Comparison of ENCODE assay signal across 8 cellular contexts in the genomic region with DNA sequence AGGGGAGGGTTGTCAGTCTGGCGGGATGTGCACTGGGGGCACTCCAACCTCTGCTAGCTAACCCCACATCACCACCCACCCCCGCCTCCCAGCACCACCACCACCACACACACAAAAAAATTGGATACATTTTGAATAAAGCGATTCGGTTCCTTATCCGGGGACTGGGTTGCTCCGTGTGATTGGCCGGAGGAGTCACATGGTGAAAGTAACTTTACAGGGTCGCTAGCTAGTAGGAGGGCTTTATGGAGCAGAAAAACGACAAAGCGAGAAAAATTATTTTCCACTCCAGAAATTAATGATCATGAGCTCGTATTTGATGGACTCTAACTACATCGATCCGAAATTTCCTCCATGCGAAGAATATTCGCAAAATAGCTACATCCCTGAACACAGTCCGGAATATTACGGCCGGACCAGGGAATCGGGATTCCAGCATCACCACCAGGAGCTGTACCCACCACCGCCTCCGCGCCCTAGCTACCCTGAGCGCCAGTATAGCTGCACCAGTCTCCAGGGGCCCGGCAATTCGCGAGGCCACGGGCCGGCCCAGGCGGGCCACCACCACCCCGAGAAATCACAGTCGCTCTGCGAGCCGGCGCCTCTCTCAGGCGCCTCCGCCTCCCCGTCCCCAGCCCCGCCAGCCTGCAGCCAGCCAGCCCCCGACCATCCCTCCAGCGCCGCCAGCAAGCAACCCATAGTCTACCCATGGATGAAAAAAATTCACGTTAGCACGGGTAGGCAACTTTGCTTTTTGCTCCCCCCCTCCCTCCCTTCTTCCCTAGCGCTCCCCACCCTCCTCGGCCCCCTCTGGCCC. TPM values are rescaled to one million over a fixed set of nuclear protein-coding genes. Genes with fewer than 3 reads are reported as not detected.
DNase-seq lines count a peak whose midpoint lies in the region; ATAC-seq lines count a peak whose summit lies in the region.

A gene (plus strand): TSS at position 211 of the 817 bp plus-strand sequence. CDS start 88 bp downstream, at position 299.

- H3K27ac ChIP-seq in iPS-20b (ENCODE audit: low read length) = no peak within 1 kb of the TSS

- peak within 1 kb of the TSS; percentile 41 for H3K27ac Mint-ChIP-seq in activated T-cell treated with anti-CD3 and anti-CD28 coated beads, Interleukin-2, amount 50 U/mL, for 24 hours
- H3K27ac Mint-ChIP-seq in activated CD8-positive, alpha-beta T cell treated with anti-CD3 and anti-CD28 coated beads, Interleukin-2, amount 10 ng/mL, durations not matched to agents 7 days and 5 days = peak within 1 kb of the TSS; percentile 73

- H3K4me3 ChIP-seq in iPS-20b (ENCODE audit: low read length) = peak within 1 kb of the TSS; percentile 24; the same call in 1 of the 2 replicates

- no peaks in the 10 kb centered on the region for H3K36me3 Mint-ChIP-seq in activated T-cell treated with anti-CD3 and anti-CD28 coated beads, Interleukin-2, amount 50 U/mL, for 24 hours (ENCODE audit: low read depth)
- H3K36me3 Mint-ChIP-seq in activated CD8-positive, alpha-beta T cell treated with anti-CD3 and anti-CD28 coated beads, Interleukin-2, amount 10 ng/mL, durations not matched to agents 7 days and 5 days (ENCODE audit: low read depth) = no peaks in the 10 kb centered on the region

- H3K27me3 Mint-ChIP-seq in activated T-cell treated with anti-CD3 and anti-CD28 coated beads, Interleukin-2, amount 50 U/mL, for 24 hours = peaks cover 86% of the 10 kb centered on the region
- H3K27me3 Mint-ChIP-seq in activated CD8-positive, alpha-beta T cell treated with anti-CD3 and anti-CD28 coated beads, Interleukin-2, amount 10 ng/mL, durations not matched to agents 7 days and 5 days (ENCODE audit: low read depth) = peaks cover 82% of the 10 kb centered on the region

- DNase-seq in activated T-cell treated with anti-CD3 and anti-CD28 coated beads, Interleukin-2, amount 50 U/mL, for 24 hours = no peak
- DNase-seq in activated T-cell treated with anti-CD3 and anti-CD28 coated beads for 4 hours (no peak), HCEC 1CT (no peak)
- peak; percentile 51 for DNase-seq in activated CD8-positive, alpha-beta T cell treated with anti-CD3 and anti-CD28 coated beads, Interleukin-2, amount 10 ng/mL, durations not matched to agents 7 days and 5 days
- no peak for DNase-seq in stimulated activated naive CD8-positive, alpha-beta T cell treated with anti-CD3 and anti-CD28 coated beads, Interleukin-15, Interleukin-2, amounts not matched to agents 100 U/mL and 50 U/mL, for 24 hours
- no peak for DNase-seq in stimulated activated CD4-positive, alpha-beta T cell treated with anti-CD3 and anti-CD28 coated beads, Interleukin-4, amount 100 ng/mL, for 1 hour

- POLR2A ChIA-PET in activated CD8-positive, alpha-beta T cell treated with anti-CD3 and anti-CD28 coated beads, Interleukin-2, amount 10 ng/mL, durations not matched to agents 7 days and 5 days (lab: Charles Lee) = interaction anchor here (0.7 kb wide), 1 partner anchor 28 kb away, joined by 3 read pairs; no protein-coding TSS in a partner anchor

- H3K9me3 ChIP-seq in iPS-20b (ENCODE audit: insufficient read depth, low read depth, low read length) = no peaks in the 10 kb centered on the region; the same call in 1 of the 2 replicates

- no peaks in the 10 kb centered on the region for H3K36me3 ChIP-seq in iPS-20b (ENCODE audit: insufficient read depth, low read depth, low read length)

- peaks cover 34% of the 10 kb centered on the region for H3K4me1 Mint-ChIP-seq in activated T-cell treated with anti-CD3 and anti-CD28 coated beads, Interleukin-2, amount 50 U/mL, for 24 hours (ENCODE audit: low read depth)
- peaks cover 37% of the 10 kb centered on the region for H3K4me1 Mint-ChIP-seq in activated CD8-positive, alpha-beta T cell treated with anti-CD3 and anti-CD28 coated beads, Interleukin-2, amount 10 ng/mL, durations not matched to agents 7 days and 5 days (ENCODE audit: low read depth)

- CTCF ChIA-PET in activated CD8-positive, alpha-beta T cell treated with anti-CD3 and anti-CD28 coated beads, Interleukin-2, amount 10 ng/mL, durations not matched to agents 7 days and 5 days (lab: Charles Lee) = interaction anchor here (1.0 to 3.3 kb wide), 8 partner anchors 21 to 296 kb away, joined by 3 to 27 read pairs (median 4); a partner anchor contains a TSS

- H3K9ac ChIP-seq in iPS-20b (ENCODE audit: low read depth, low read length) = no peak within 1 kb of the TSS

- ATAC-seq in HG03103 (IDR thresholded peaks at IDR 0.05; ENCODE audit: low read depth, unreplicated experiment) = peak; percentile 30
- ATAC-seq in activated CD8-positive, alpha-beta T cell treated with anti-CD3 and anti-CD28 coated beads, Interleukin-2, amount 10 ng/mL, durations not matched to agents 7 days and 5 days = peak; percentile 67
- ATAC-seq in stimulated activated naive CD8-positive, alpha-beta T cell treated with anti-CD3 and anti-CD28 coated beads, Interleukin-15, Interleukin-2, amounts not matched to agents 100 U/mL and 50 U/mL, for 24 hours = peak; percentile 56

- peaks cover 100% of the 10 kb centered on the region for H3K27me3 ChIP-seq in iPS-20b (ENCODE audit: insufficient read depth, low read length)

- H3K4me1 ChIP-seq in iPS-20b (ENCODE audit: insufficient read depth, low read length) = no peaks in the 10 kb centered on the region

- H3K4me3 Mint-ChIP-seq in activated T-cell treated with anti-CD3 and anti-CD28 coated beads, Interleukin-2, amount 50 U/mL, for 24 hours = peak within 1 kb of the TSS; percentile 66
- H3K4me3 Mint-ChIP-seq in activated CD8-positive, alpha-beta T cell treated with anti-CD3 and anti-CD28 coated beads, Interleukin-2, amount 10 ng/mL, durations not matched to agents 7 days and 5 days = peak within 1 kb of the TSS; percentile 74

- H3K9me3 Mint-ChIP-seq in activated T-cell treated with anti-CD3 and anti-CD28 coated beads, Interleukin-2, amount 50 U/mL, for 24 hours = no peaks in the 10 kb centered on the region
- no peaks in the 10 kb centered on the region for H3K9me3 Mint-ChIP-seq in activated CD8-positive, alpha-beta T cell treated with anti-CD3 and anti-CD28 coated beads, Interleukin-2, amount 10 ng/mL, durations not matched to agents 7 days and 5 days (ENCODE audit: insufficient read depth)

RNA-seq across cellular contexts. Expression of the gene that starts here (rescaled TPM):
- total RNA-seq in activated CD8-positive, alpha-beta T cell treated with anti-CD3 and anti-CD28 coated beads, Interleukin-2, amount 10 ng/mL, durations not matched to agents 7 days and 5 days = 1 to 10 TPM; 1.1 to 1.3 TPM
